21 cellular contexts compared by ENCODE assay signal in genomic region chr9:70315389-70315788, GRCh38. TPM values are rescaled to one million over a fixed set of nuclear protein-coding genes. Genes with fewer than 3 reads are reported as not detected.
DNase-seq lines count a peak whose midpoint lies in the region; ATAC-seq and TF ChIP-seq lines count a peak whose summit lies in the region.
"Had no signal": no experiment of that assay in that cellular context is flagged by ENCODE, and none has a peak within 500 bp of the region (broad histone marks: within the 10 kb centered on the region; RNA-seq: fewer than 3 reads in every experiment).

No MANE protein-coding gene starts in this region.

- H3K18ac ChIP-seq in mesendoderm (ENCODE audit: low read length) = no peak overlapping the region

- no peak overlapping the region for H2BK120ac ChIP-seq in mesendoderm (ENCODE audit: low read depth, low read length)

- CTCF ChIA-PET in PC-3 (lab: Charles Lee) = no interaction called here

- H3K79me1 ChIP-seq in mesendoderm (ENCODE audit: low read length) = no peaks in the 10 kb centered on the region

- no peak overlapping the region for H2AK5ac ChIP-seq in mesendoderm (ENCODE audit: low read length)

- H3K27ac ChIP-seq in PC-3 (ENCODE audit: low read length) (no peak overlapping the region), upper lobe of right lung (no peak overlapping the region), mesendoderm (ENCODE audit: low read depth, low read length) (no peak overlapping the region), right cardiac atrium (ENCODE audit: low read length) (no peak overlapping the region)
- H3K27ac ChIP-seq: breast epithelium, dorsolateral prefrontal cortex, left ventricle myocardium inferior, prostate gland had no signal

- H3K9ac ChIP-seq in PC-3 (ENCODE audit: low read length) (no peak overlapping the region), mesendoderm (ENCODE audit: low read length) (no peak overlapping the region)

- no peak overlapping the region for H3K4me3 ChIP-seq in PC-3 (ENCODE audit: low read length)
- no peak overlapping the region for H3K4me3 ChIP-seq in upper lobe of right lung
- H3K4me3 ChIP-seq in mesendoderm (ENCODE audit: low read length) = no peak overlapping the region
- no peak overlapping the region for H3K4me3 ChIP-seq in right cardiac atrium (ENCODE audit: low read length)
- H3K4me3 ChIP-seq: breast epithelium, dorsolateral prefrontal cortex, left ventricle myocardium inferior, prostate gland had no signal

- H3K23ac ChIP-seq in mesendoderm (ENCODE audit: low read length) = no peak overlapping the region

- H3K4ac ChIP-seq in mesendoderm (ENCODE audit: low read depth, low read length) = no peak overlapping the region

- no peak overlapping the region for H4K5ac ChIP-seq in mesendoderm (ENCODE audit: low read length)

- no peak overlapping the region for H3K4me2 ChIP-seq in PC-3 (ENCODE audit: low read length)
- H3K4me2 ChIP-seq in mesendoderm (ENCODE audit: low read length) = no peak overlapping the region

- BruUV-seq in PC-3 (replicated peaks; lab: Mats Ljungman, UMichigan) = no TSS peak

- WGBS in mesendoderm (ENCODE audit: extremely low coverage, insufficient coverage, low lambda C conversion rate) = no CpG with 5 or more reads among the region's 3 CpGs
- WGBS in right cardiac atrium = 90% methylated on average over 3 of the region's 3 CpGs

- TF ChIP-seq CTCF in PC-3 (conservative IDR thresholded peaks at IDR 0.05; ENCODE audit: low read depth, low read length) (no peak), upper lobe of right lung (IDR thresholded peaks at IDR 0.05) (no peak)

- no peaks in the 10 kb centered on the region for H4K20me1 ChIP-seq in PC-3 (ENCODE audit: low read length)

- no peaks in the 10 kb centered on the region for H3K9me2 ChIP-seq in PC-3 (replicated peaks; ENCODE audit: low read length)

- H2AFZ ChIP-seq in PC-3 (ENCODE audit: low read length) = no peak overlapping the region

- H3K27me3 ChIP-seq in PC-3 (ENCODE audit: low read length) = no peaks in the 10 kb centered on the region
- H3K27me3 ChIP-seq in upper lobe of right lung = no peaks in the 10 kb centered on the region
- no peaks in the 10 kb centered on the region for H3K27me3 ChIP-seq in mesendoderm (ENCODE audit: insufficient read depth, low read length, poor library complexity)
- H3K27me3 ChIP-seq in right cardiac atrium (ENCODE audit: control insufficient read depth, insufficient read depth) = no peaks in the 10 kb centered on the region
- H3K27me3 ChIP-seq: BE2C, breast epithelium, dorsolateral prefrontal cortex had no signal

- intact Hi-C loops in PC-3 (cut with micrococcal nuclease) = no loop called here
- intact Hi-C loops in upper lobe of right lung (cut with DNase I) = no loop called here
- intact Hi-C loops in right cardiac atrium (cut with DNase I) = no loop called here

- peak; percentile 59 for DNase-seq in EH (ENCODE audit: low read depth)
- peak; percentile 6 for DNase-seq in PC-3
- DNase-seq in dedifferentiated amniotic fluid mesenchymal stem cell (ENCODE audit: extremely low spot score) = peak; percentile 40
- DNase-seq in kidney tubule cell (ENCODE audit: low spot score) = peak; percentile 32
- DNase-seq in upper lobe of right lung = no peak
- no peak for DNase-seq in mesendoderm
- no peak for DNase-seq in right cardiac atrium
- no peak for DNase-seq in activated CD8-positive, alpha-beta memory T cell treated with anti-CD3 and anti-CD28 coated beads, Interleukin-2, amount 50 U/mL, for 4 hours
- DNase-seq: activated CD4-positive, alpha-beta T cell treated with anti-CD3 and anti-CD28 coated beads, Interleukin-2, amount 10 ng/mL, durations not matched to agents 24 days and 14 days; activated naive CD8-positive, alpha-beta T cell treated with anti-CD3 and anti-CD28 coated beads, Interleukin-2, amount 10 ng/mL, durations not matched to agents 7 days and 5 days; BE2C; dorsolateral prefrontal cortex; left ventricle myocardium inferior; NCI-H1417 treated with DMSO at 0.1 percent for 48 hours; NCI-H524; small intestine; stimulated activated CD4-positive, alpha-beta T cell treated with anti-CD3 and anti-CD28 coated beads, Interleukin-2, amount 100 ng/mL, for 48 hours; stimulated activated naive CD4-positive, alpha-beta T cell treated with Interleukin-2 at 50 U/mL for 16 hours had no signal

- H3K36me3 ChIP-seq in PC-3 (ENCODE audit: low read depth, low read length) (peaks cover 10% of the 10 kb centered on the region), upper lobe of right lung (peaks cover 91% of the 10 kb centered on the region), mesendoderm (ENCODE audit: control insufficient read depth, insufficient read depth, low read length) (no peaks in the 10 kb centered on the region)

- H3K56ac ChIP-seq in mesendoderm (ENCODE audit: low read length) = no peak overlapping the region

- H3K9me3 ChIP-seq in PC-3 (ENCODE audit: low read length) (no peaks in the 10 kb centered on the region), upper lobe of right lung (no peaks in the 10 kb centered on the region), right cardiac atrium (ENCODE audit: control insufficient read depth, low read length) (no peaks in the 10 kb centered on the region)
- H3K9me3 ChIP-seq: BE2C, breast epithelium, left ventricle myocardium inferior, prostate gland had no signal

- no peak overlapping the region for H4K8ac ChIP-seq in mesendoderm (ENCODE audit: low read depth, low read length)

- no peak overlapping the region for H2BK15ac ChIP-seq in mesendoderm (replicated peaks; ENCODE audit: low read depth)

- H3F3A ChIP-seq in PC-3 (ENCODE audit: low read length, unreplicated experiment) = no peaks in the 10 kb centered on the region

- POLR2A ChIA-PET in PC-3 (lab: Charles Lee; ENCODE audit: unreplicated experiment) = no interaction called here

- H3K4me1 ChIP-seq in PC-3 (ENCODE audit: insufficient read depth, low read length) (no peaks in the 10 kb centered on the region), upper lobe of right lung (no peaks in the 10 kb centered on the region), mesendoderm (ENCODE audit: control insufficient read depth, low read depth, low read length) (no peaks in the 10 kb centered on the region), right cardiac atrium (ENCODE audit: control insufficient read depth, insufficient read depth, low read length) (no peaks in the 10 kb centered on the region)
- H3K4me1 ChIP-seq: BE2C, breast epithelium, left ventricle myocardium inferior, prostate gland had no signal

- H2BK5ac ChIP-seq in mesendoderm (ENCODE audit: low read length) = no peak overlapping the region

- ATAC-seq in PC-3 (no peak), upper lobe of right lung (no peak), right cardiac atrium (no peak)
- ATAC-seq: Right ventricle myocardium inferior had no signal

- no peaks in the 10 kb centered on the region for H3K79me2 ChIP-seq in PC-3 (ENCODE audit: low read length)
- H3K79me2 ChIP-seq in mesendoderm (ENCODE audit: control insufficient read depth, insufficient read depth, low read length) = no peaks in the 10 kb centered on the region

RNA-seq across cellular contexts. Expression of gene SMC5, which starts 56.6 kb away (rescaled TPM):
- 15.1 and 22.5 TPM in 2 replicates for total RNA-seq in PC-3 (2014; rRNA removed)
- total RNA-seq in upper lobe of right lung = 32.6 TPM
- polyA plus RNA-seq in mesendoderm (2013, experiment 1 of 2) = 20.1 TPM
- polyA plus RNA-seq in mesendoderm (2013, experiment 2 of 2) = 19.0 TPM
- total RNA-seq in right cardiac atrium = 10 to 100 TPM; 15.4 to 24.4 (median 17.0) TPM
- 7.7 TPM for polyA plus RNA-seq in right cardiac atrium

Comparison
In these comparisons a context has a peak if more than half of its experiments do, and no peak if none do; other contexts are left out.
1. DNase-seq: peak in EH (single experiment), PC-3 (single experiment), dedifferentiated amniotic fluid mesenchymal stem cell (single experiment) and kidney tubule cell (single experiment); none in upper lobe of right lung (single experiment), mesendoderm (single experiment), right cardiac atrium (0 of 3) and activated CD8-positive, alpha-beta memory T cell treated with anti-CD3 and anti-CD28 coated beads, Interleukin-2, amount 50 U/mL, for 4 hours (single experiment).